Comparison of ENCODE assay signal across 19 cellular contexts in the genomic region with DNA sequence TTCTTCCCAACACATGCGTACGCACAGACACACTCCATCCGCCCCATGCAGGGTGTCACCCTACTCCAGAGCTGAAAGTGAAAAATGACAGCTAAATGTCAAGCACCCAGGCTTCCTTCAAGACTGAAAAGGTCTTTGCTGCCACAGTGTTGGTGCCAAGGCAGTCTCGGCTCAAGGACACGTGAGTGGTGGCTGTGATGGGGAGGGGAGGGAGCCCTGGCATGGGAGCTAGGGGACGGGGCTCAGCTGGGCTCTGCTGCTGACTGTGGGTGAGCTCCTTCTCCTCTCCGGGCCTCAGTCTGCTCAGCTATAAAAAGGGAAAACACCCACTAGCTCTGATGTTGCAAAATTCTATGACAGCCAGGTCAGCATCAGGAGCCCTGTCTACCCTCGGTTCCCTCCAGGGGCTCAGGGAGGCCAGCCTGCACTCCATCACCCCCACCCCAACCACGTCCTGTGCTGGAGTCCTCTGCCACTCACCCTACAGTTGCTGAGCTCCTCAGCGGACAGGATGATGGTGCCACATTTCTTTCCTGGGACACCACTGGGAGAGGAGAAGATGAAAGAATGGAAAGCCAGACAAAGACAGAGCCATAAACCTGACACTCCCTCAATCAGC.
"Had no signal": no experiment of that assay in that cellular context is flagged by ENCODE, and none has a peak within 500 bp of the region (broad histone marks: within the 10 kb centered on the region; RNA-seq: fewer than 3 reads in every experiment).

No MANE protein-coding gene starts in this region.

- H3K4me1 ChIP-seq: gastrocnemius medialis, sigmoid colon had no signal

- H3K4me3 Mint-ChIP-seq: effector memory CD8-positive, alpha-beta T cell; nephron progenitor cell had no signal

- H3K27ac Mint-ChIP-seq: effector memory CD8-positive, alpha-beta T cell; naive B cell; nephron progenitor cell had no signal

- DNase-seq: effector memory CD8-positive, alpha-beta T cell; gastrocnemius medialis; left colon; left ventricle myocardium superior; mesenchymal stem cell; naive B cell; nephron progenitor cell; nucleus accumbens; ovary; sigmoid colon; stimulated activated CD4-positive, alpha-beta T cell treated with anti-CD3 and anti-CD28 coated beads, Interleukin-2, amount 100 ng/mL, for 24 hours; stimulated activated CD4-positive, alpha-beta T cell treated with anti-CD3 and anti-CD28 coated beads, Interleukin-4, amount 100 ng/mL, for 4 hours; stimulated activated naive CD4-positive, alpha-beta T cell; trophoblast cell had no signal

- H3K36me3 ChIP-seq: esophagus muscularis mucosa, gastrocnemius medialis, ovary, right atrium auricular region, sigmoid colon had no signal

- H3K9me3 ChIP-seq: esophagus muscularis mucosa, gastrocnemius medialis, ovary, right atrium auricular region, sigmoid colon had no signal

- H3K9me3 Mint-ChIP-seq: effector memory CD8-positive, alpha-beta T cell had no signal

- H3K27me3 ChIP-seq: gastrocnemius medialis, ovary, right atrium auricular region had no signal

- H3K4me3 ChIP-seq: esophagus muscularis mucosa, gastrocnemius medialis, lung, ovary, right atrium auricular region, sigmoid colon, skin epidermis had no signal

- H3K27ac ChIP-seq: epithelial cell of prostate, esophagus muscularis mucosa, gastrocnemius medialis, ovary, right atrium auricular region, sigmoid colon, skin epidermis had no signal

- ATAC-seq: effector memory CD8-positive, alpha-beta T cell; gastrocnemius medialis; left colon; left ventricle myocardium superior had no signal
